8 cellular contexts compared by ENCODE assay signal in genomic region chr3:172140499-172141391, GRCh38.
DNase-seq lines count a peak whose midpoint lies in the region; ATAC-seq and TF ChIP-seq lines count a peak whose summit lies in the region.

No MANE protein-coding gene starts in this region.

- H3K9me3 ChIP-seq in gastroesophageal sphincter (no peaks in the 10 kb centered on the region), sigmoid colon (no peaks in the 10 kb centered on the region)

- H3K4me1 ChIP-seq in GM23338 (ENCODE audit: insufficient read depth) (peaks cover 91% of the 10 kb centered on the region), gastroesophageal sphincter (peaks cover 38 to 77% (median 45%) of the 10 kb centered on the region in 3 donors), sigmoid colon (peaks cover 0 to 83% (median 66%) of the 10 kb centered on the region in 4 donors)

- H3K27me3 ChIP-seq in GM23338 (ENCODE audit: insufficient read depth) (no peaks in the 10 kb centered on the region), gastroesophageal sphincter (no peaks in the 10 kb centered on the region), sigmoid colon (no peaks in the 10 kb centered on the region)

- peaks cover 7% of the 10 kb centered on the region; the same call in 1 of the 2 replicates for H3F3A ChIP-seq in GM23338 (replicated peaks; ENCODE audit: low read depth)

- DNase-seq in GM23338 (ENCODE audit: low spot score) (peak; percentile 48), SKM-1 (lab: John Stamatoyannopoulos, UW; ENCODE audit: unreplicated experiment) (peak; percentile 49), sigmoid colon (peak; percentile 78), HUDEP-2 (lab: John Stamatoyannopoulos, UW; ENCODE audit: unreplicated experiment in 76 of 76) (no peak)
- DNase-seq in activated naive CD4-positive, alpha-beta T cell (lab: John Stamatoyannopoulos, UW), result no peak

- H3K4me3 Mint-ChIP-seq in GM23338, result peak overlapping the region; percentile 20

- peaks cover 23% of the 10 kb centered on the region; the same call in 2 of the 3 replicates for H3K36me3 Mint-ChIP-seq in GM23338 (ENCODE audit: low read depth)

- peak overlapping the region; percentile 27 for H3K4me3 ChIP-seq in GM23338
- no peak overlapping the region for H3K4me3 ChIP-seq in gastroesophageal sphincter
- H3K4me3 ChIP-seq in sigmoid colon, result no peak overlapping the region

- TF ChIP-seq CTCF in GM23338 (conservative IDR thresholded peaks at IDR 0.05; ENCODE audit: low read depth in 2 of 2) (no peak), gastroesophageal sphincter (IDR thresholded peaks at IDR 0.05) (no peak), sigmoid colon (IDR thresholded peaks at IDR 0.05) (no peak)

- no peak overlapping the region for H2AFZ ChIP-seq in GM23338

- no peaks in the 10 kb centered on the region for H3K9me2 ChIP-seq in GM23338 (ENCODE audit: insufficient read depth)

- H3K4me2 ChIP-seq in GM23338, result peak overlapping the region; percentile 64

- no peaks in the 10 kb centered on the region for H4K20me1 ChIP-seq in GM23338 (replicated peaks; ENCODE audit: insufficient read depth)

- TF ChIP-seq POLR2A in gastroesophageal sphincter (IDR thresholded peaks at IDR 0.05) (no peak), sigmoid colon (IDR thresholded peaks at IDR 0.05) (no peak)

- TF ChIP-seq EP300 in gastroesophageal sphincter (IDR thresholded peaks at IDR 0.05), result no peak
- TF ChIP-seq EP300 in sigmoid colon (IDR thresholded peaks at IDR 0.05), result peak in 3 of 4 donors; percentile 31 to 91 (median 62)

- ATAC-seq in GM23338, result peak; percentile 12
- peak; percentile 90 for ATAC-seq in gastroesophageal sphincter
- ATAC-seq in GM18868 (IDR thresholded peaks at IDR 0.05; ENCODE audit: unreplicated experiment), result no peak
- ATAC-seq in HG03442 (IDR thresholded peaks at IDR 0.05; ENCODE audit: unreplicated experiment), result no peak

- H3K27me3 Mint-ChIP-seq in GM23338 (ENCODE audit: insufficient read depth, low read depth, poor library complexity), result peaks cover 3% of the 10 kb centered on the region

- peaks cover 86% of the 10 kb centered on the region for H3K4me1 Mint-ChIP-seq in GM23338

- intact Hi-C loops in sigmoid colon (cut with DNase I), result loop anchor here (5.0 kb wide), 1 partner anchor 98 kb away; no protein-coding TSS in a partner anchor

- H3K79me2 ChIP-seq in GM23338 (replicated peaks; ENCODE audit: insufficient read depth), result peaks cover 64% of the 10 kb centered on the region

- 27 to 28% methylated on average over 4 to 7 of the region's 7 CpGs for WGBS in gastroesophageal sphincter (ENCODE audit: low coverage in 1 of 2), 2 donors
- 12 to 45% methylated on average over 7 of the region's 7 CpGs for WGBS in sigmoid colon, 2 donors

- H3K27ac Mint-ChIP-seq in GM23338, result peak overlapping the region; percentile 98

- no peaks in the 10 kb centered on the region for H3K9me3 Mint-ChIP-seq in GM23338

- H3K36me3 ChIP-seq in GM23338 (ENCODE audit: insufficient read depth), result no peaks in the 10 kb centered on the region
- no peaks in the 10 kb centered on the region for H3K36me3 ChIP-seq in gastroesophageal sphincter
- no peaks in the 10 kb centered on the region for H3K36me3 ChIP-seq in sigmoid colon

- H3K27ac ChIP-seq in GM23338 (ENCODE audit: low read depth) (peak overlapping the region; percentile 83), gastroesophageal sphincter (peak overlapping the region; percentile 46 to 68 (median 67)), sigmoid colon (peak overlapping the region; percentile 42 to 76 (median 66))

TF ChIP-seq in GM23338, 12 proteins besides CTCF, POLR2A, EP300 and RAD21:
- TF ChIP-seq NANOG (IDR thresholded peaks at IDR 0.05; ENCODE audit: borderline replicate concordance), result peak; percentile 45; the same call in 1 of the 2 replicates
- TF ChIP-seq EZH2 (IDR thresholded peaks at IDR 0.05; ENCODE audit: low read depth, unreplicated experiment), result no peak
- no peak for TF ChIP-seq POLR2AphosphoS5 (IDR thresholded peaks at IDR 0.05; ENCODE audit: low read depth)
- TF ChIP-seq, protein P1, sequence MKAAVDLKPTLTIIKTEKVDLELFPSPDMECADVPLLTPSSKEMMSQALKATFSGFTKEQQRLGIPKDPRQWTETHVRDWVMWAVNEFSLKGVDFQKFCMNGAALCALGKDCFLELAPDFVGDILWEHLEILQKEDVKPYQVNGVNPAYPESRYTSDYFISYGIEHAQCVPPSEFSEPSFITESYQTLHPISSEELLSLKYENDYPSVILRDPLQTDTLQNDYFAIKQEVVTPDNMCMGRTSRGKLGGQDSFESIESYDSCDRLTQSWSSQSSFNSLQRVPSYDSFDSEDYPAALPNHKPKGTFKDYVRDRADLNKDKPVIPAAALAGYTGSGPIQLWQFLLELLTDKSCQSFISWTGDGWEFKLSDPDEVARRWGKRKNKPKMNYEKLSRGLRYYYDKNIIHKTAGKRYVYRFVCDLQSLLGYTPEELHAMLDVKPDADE (IDR thresholded peaks at IDR 0.05), result peak; percentile 41; the same call in 1 of the 2 replicates
- TF ChIP-seq, protein P2, sequence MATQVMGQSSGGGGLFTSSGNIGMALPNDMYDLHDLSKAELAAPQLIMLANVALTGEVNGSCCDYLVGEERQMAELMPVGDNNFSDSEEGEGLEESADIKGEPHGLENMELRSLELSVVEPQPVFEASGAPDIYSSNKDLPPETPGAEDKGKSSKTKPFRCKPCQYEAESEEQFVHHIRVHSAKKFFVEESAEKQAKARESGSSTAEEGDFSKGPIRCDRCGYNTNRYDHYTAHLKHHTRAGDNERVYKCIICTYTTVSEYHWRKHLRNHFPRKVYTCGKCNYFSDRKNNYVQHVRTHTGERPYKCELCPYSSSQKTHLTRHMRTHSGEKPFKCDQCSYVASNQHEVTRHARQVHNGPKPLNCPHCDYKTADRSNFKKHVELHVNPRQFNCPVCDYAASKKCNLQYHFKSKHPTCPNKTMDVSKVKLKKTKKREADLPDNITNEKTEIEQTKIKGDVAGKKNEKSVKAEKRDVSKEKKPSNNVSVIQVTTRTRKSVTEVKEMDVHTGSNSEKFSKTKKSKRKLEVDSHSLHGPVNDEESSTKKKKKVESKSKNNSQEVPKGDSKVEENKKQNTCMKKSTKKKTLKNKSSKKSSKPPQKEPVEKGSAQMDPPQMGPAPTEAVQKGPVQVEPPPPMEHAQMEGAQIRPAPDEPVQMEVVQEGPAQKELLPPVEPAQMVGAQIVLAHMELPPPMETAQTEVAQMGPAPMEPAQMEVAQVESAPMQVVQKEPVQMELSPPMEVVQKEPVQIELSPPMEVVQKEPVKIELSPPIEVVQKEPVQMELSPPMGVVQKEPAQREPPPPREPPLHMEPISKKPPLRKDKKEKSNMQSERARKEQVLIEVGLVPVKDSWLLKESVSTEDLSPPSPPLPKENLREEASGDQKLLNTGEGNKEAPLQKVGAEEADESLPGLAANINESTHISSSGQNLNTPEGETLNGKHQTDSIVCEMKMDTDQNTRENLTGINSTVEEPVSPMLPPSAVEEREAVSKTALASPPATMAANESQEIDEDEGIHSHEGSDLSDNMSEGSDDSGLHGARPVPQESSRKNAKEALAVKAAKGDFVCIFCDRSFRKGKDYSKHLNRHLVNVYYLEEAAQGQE (IDR thresholded peaks at IDR 0.05; ENCODE audit: unreplicated experiment), result no peak
TF ChIP-seq in GM23338: peak in this region for 2.

Comparison
In these comparisons a context has a peak if more than half of its experiments do, and no peak if none do; other contexts are left out.
1. ATAC-seq: peak in GM23338 (single experiment) and gastroesophageal sphincter (single experiment); none in GM18868 (single experiment) and HG03442 (single experiment).
2. DNase-seq: peak in GM23338 (single experiment), SKM-1 (single experiment) and sigmoid colon (single experiment); none in activated naive CD4-positive, alpha-beta T cell (0 of 4) and HUDEP-2 (0 of 76).
3. Peak in every context shown above with its lines, with median percentiles within 50 percentile points of each other: H3K27ac ChIP-seq.